In the genomic region with DNA sequence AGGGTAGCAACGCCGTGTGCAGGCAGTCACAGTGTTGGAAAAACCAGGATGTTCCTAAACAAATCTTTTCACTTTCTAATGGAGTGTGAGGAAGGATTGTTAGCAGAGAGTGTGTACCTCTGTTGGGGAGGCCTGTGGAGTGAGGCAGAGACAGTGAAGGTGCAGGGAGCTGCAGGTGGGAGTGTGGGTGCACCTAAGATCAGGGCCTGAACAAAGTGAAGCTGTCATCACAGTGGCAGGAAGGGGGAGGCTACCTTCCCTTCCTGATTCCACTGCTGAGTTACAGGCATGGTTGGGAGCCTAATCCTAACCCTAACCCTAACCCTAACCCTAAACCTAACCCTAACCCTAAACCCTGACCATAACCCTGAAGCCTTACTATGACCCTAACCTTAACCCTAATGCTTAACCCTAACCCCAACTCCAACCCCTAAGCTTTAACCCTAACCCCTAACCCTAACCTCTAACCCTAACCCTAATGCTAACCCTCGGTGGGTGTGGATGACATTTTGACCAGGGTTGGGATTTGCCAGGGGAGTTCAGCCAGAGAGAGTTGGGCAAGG, we compare ENCODE assay signal across 17 cellular contexts.
DNase-seq lines count a peak whose midpoint lies in the region; ATAC-seq, FAIRE-seq and TF ChIP-seq lines count a peak whose summit lies in the region.
"Had no signal": no experiment of that assay in that cellular context is flagged by ENCODE, and none has a peak within 500 bp of the region (broad histone marks: within the 10 kb centered on the region; RNA-seq: fewer than 3 reads in every experiment).

No MANE protein-coding gene starts in this region.

- H2AFZ ChIP-seq in astrocyte (ENCODE audit: low read depth, low read length) = no peak overlapping the region
- H2AFZ ChIP-seq in osteoblast (ENCODE audit: low read length) = no peak overlapping the region
- H2AFZ ChIP-seq: parathyroid adenoma had no signal

- no peak for DNase-seq in activated CD4-positive, alpha-beta T cell treated with anti-CD3 and anti-CD28 coated beads for 36 hours
- no peak for DNase-seq in activated CD4-positive, alpha-beta T cell treated with anti-CD3 and anti-CD28 coated beads, Interleukin-2, amount 50 U/mL, for 1 hour
- no peak for DNase-seq in astrocyte (ENCODE audit: low read depth)
- DNase-seq in osteoblast (ENCODE audit: insufficient read length, low spot score, missing footprints) = peak; percentile 47
- no peak for DNase-seq in foreskin fibroblast
- DNase-seq: NCI-H1092 treated with DMSO at 0.1 percent for 48 hours; NCI-H2081; NCI-H510A; stimulated activated CD4-positive, alpha-beta T cell treated with anti-CD3 and anti-CD28 coated beads, Interleukin-2, amount 100 ng/mL, for 24 hours; WERI-Rb-1 had no signal

- H3K9me3 ChIP-seq in HEK293 (ENCODE audit: control insufficient read depth, insufficient read depth, low read depth, low read length) (no peaks in the 10 kb centered on the region; the same call in 1 of the 2 replicates), astrocyte (ENCODE audit: insufficient read depth, low read depth, low read length) (no peaks in the 10 kb centered on the region), osteoblast (ENCODE audit: low read depth, low read length) (peaks cover 3% of the 10 kb centered on the region)
- H3K9me3 ChIP-seq: esophagus muscularis mucosa had no signal

- H3K27ac ChIP-seq in HEK293 (ENCODE audit: extremely low read depth, low read depth, low read length) (no peak overlapping the region), astrocyte (ENCODE audit: low read depth, low read length) (no peak overlapping the region), osteoblast (ENCODE audit: low read depth, low read length) (no peak overlapping the region)
- H3K27ac ChIP-seq: esophagus muscularis mucosa, parathyroid adenoma, WERI-Rb-1 had no signal

- H3K27ac Mint-ChIP-seq in activated CD4-positive, alpha-beta T cell treated with anti-CD3 and anti-CD28 coated beads for 36 hours = peak overlapping the region; percentile 81
- H3K27ac Mint-ChIP-seq in astrocyte (ENCODE audit: unreplicated experiment) = peak overlapping the region; percentile 45

- H4K20me1 ChIP-seq in astrocyte (ENCODE audit: insufficient read depth, low read length) (no peaks in the 10 kb centered on the region), osteoblast (ENCODE audit: insufficient read depth, low read length) (no peaks in the 10 kb centered on the region)

- H3K36me3 ChIP-seq in HEK293 (ENCODE audit: control insufficient read depth in 2 of 2, insufficient read depth in 1 of 2, low read length in 2 of 2) = no peaks in the 10 kb centered on the region
- no peaks in the 10 kb centered on the region for H3K36me3 ChIP-seq in astrocyte (ENCODE audit: insufficient read depth, low read length)
- no peaks in the 10 kb centered on the region for H3K36me3 ChIP-seq in osteoblast (ENCODE audit: insufficient read depth, low read length)
- H3K36me3 ChIP-seq: esophagus muscularis mucosa, WERI-Rb-1 had no signal

- no peak overlapping the region for H3K4me3 ChIP-seq in HEK293 (ENCODE audit: low read depth, low read length)
- H3K4me3 ChIP-seq in astrocyte (ENCODE audit: insufficient read depth, low read depth, low read length) = no peak overlapping the region
- no peak overlapping the region for H3K4me3 ChIP-seq in osteoblast (ENCODE audit: insufficient read depth, low read length)
- H3K4me3 ChIP-seq in foreskin fibroblast (ENCODE audit: low read depth in 1 of 2, low read length in 2 of 2) = no peak overlapping the region
- H3K4me3 ChIP-seq: esophagus muscularis mucosa had no signal

- H3K4me1 Mint-ChIP-seq in activated CD4-positive, alpha-beta T cell treated with anti-CD3 and anti-CD28 coated beads for 36 hours = peaks cover 51% of the 10 kb centered on the region
- peaks cover 35% of the 10 kb centered on the region for H3K4me1 Mint-ChIP-seq in astrocyte (ENCODE audit: low read depth, unreplicated experiment)

- H3K27me3 ChIP-seq in astrocyte (ENCODE audit: insufficient read depth, low read length) (no peaks in the 10 kb centered on the region), osteoblast (ENCODE audit: insufficient read depth, low read length) (no peaks in the 10 kb centered on the region)
- H3K27me3 ChIP-seq: esophagus muscularis mucosa had no signal

- H3K79me2 ChIP-seq in astrocyte (ENCODE audit: insufficient read depth, low read length) (no peaks in the 10 kb centered on the region), osteoblast (ENCODE audit: insufficient read depth, low read length) (no peaks in the 10 kb centered on the region)
- H3K79me2 ChIP-seq: parathyroid adenoma had no signal

- peaks cover 1% of the 10 kb centered on the region for H3K9me3 Mint-ChIP-seq in activated CD4-positive, alpha-beta T cell treated with anti-CD3 and anti-CD28 coated beads for 36 hours (ENCODE audit: low read depth)
- peaks cover 8% of the 10 kb centered on the region for H3K9me3 Mint-ChIP-seq in astrocyte (ENCODE audit: unreplicated experiment)

- H3K4me3 Mint-ChIP-seq in activated CD4-positive, alpha-beta T cell treated with anti-CD3 and anti-CD28 coated beads for 36 hours = peak overlapping the region; percentile 57
- no peak overlapping the region for H3K4me3 Mint-ChIP-seq in astrocyte (ENCODE audit: unreplicated experiment)

- no peaks in the 10 kb centered on the region for H3K27me3 Mint-ChIP-seq in activated CD4-positive, alpha-beta T cell treated with anti-CD3 and anti-CD28 coated beads for 36 hours
- no peaks in the 10 kb centered on the region for H3K27me3 Mint-ChIP-seq in astrocyte (ENCODE audit: low read depth, unreplicated experiment)

- POLR2A ChIA-PET in activated CD4-positive, alpha-beta T cell treated with anti-CD3 and anti-CD28 coated beads for 36 hours (lab: Charles Lee) = no interaction called here
- POLR2A ChIA-PET in HEK293 (lab: Yijun Ruan, JAX) = interaction anchor here (0.5 kb wide), 1 partner anchor 219 kb away, joined by 3 read pairs; no protein-coding TSS in a partner anchor

- FAIRE-seq in astrocyte (lab: Jason Lieb, UNC) = no peak
- FAIRE-seq: G401.6, GM12891 had no signal

- no peaks in the 10 kb centered on the region for H3K4me1 ChIP-seq in HEK293 (ENCODE audit: control insufficient read depth, insufficient read depth, low read length)
- peaks cover 22% of the 10 kb centered on the region for H3K4me1 ChIP-seq in astrocyte (ENCODE audit: insufficient read depth, low read length)
- peaks cover 18% of the 10 kb centered on the region for H3K4me1 ChIP-seq in osteoblast (ENCODE audit: insufficient read depth, low read length)
- H3K4me1 ChIP-seq: parathyroid adenoma had no signal

- no peak overlapping the region for H3K9ac ChIP-seq in astrocyte (ENCODE audit: low read length)
- H3K9ac ChIP-seq: parathyroid adenoma had no signal

- TF ChIP-seq CTCF in HEK293 (tag by site-specific recombination; IDR thresholded peaks at IDR 0.05) (no peak), astrocyte (IDR thresholded peaks at IDR 0.05; ENCODE audit: insufficient read depth, low read depth, low read length) (no peak), osteoblast (IDR thresholded peaks at IDR 0.05; ENCODE audit: extremely low read depth, low read depth, low read length) (no peak), foreskin fibroblast (IDR thresholded peaks at IDR 0.05; ENCODE audit: low read depth, low read length) (no peak)

- peaks cover 8% of the 10 kb centered on the region for H3K36me3 Mint-ChIP-seq in activated CD4-positive, alpha-beta T cell treated with anti-CD3 and anti-CD28 coated beads for 36 hours (ENCODE audit: low read depth)
- H3K36me3 Mint-ChIP-seq in astrocyte (ENCODE audit: low read depth, unreplicated experiment) = no peaks in the 10 kb centered on the region

- no peak for ATAC-seq in activated CD4-positive, alpha-beta T cell treated with anti-CD3 and anti-CD28 coated beads for 36 hours
- ATAC-seq in GM21619 (IDR thresholded peaks at IDR 0.05; ENCODE audit: unreplicated experiment) (no peak), GM19463 (IDR thresholded peaks at IDR 0.05; ENCODE audit: unreplicated experiment) (no peak)

- H3K4me2 ChIP-seq in astrocyte (ENCODE audit: low read length) (peak overlapping the region; percentile 60), osteoblast (ENCODE audit: insufficient read depth, low read length) (no peak overlapping the region)

- CTCF ChIA-PET in activated CD4-positive, alpha-beta T cell treated with anti-CD3 and anti-CD28 coated beads for 36 hours (lab: Charles Lee) = interaction anchor here (0.6 kb wide), 1 partner anchor 151 kb away, joined by 3 read pairs; no protein-coding TSS in a partner anchor
- CTCF ChIA-PET in HEK293 (lab: Yijun Ruan, JAX) = no interaction called here

- intact Hi-C loops in activated CD4-positive, alpha-beta T cell treated with anti-CD3 and anti-CD28 coated beads for 36 hours (cut with DNase I, micrococcal nuclease) = loop anchor here in 1 of 2 experiments (5.0 kb wide), 1 partner anchor 41 kb away; no protein-coding TSS in a partner anchor

TF ChIP-seq in HEK293, 187 proteins besides CTCF, POLR2A, EP300 and RAD21:
- TF ChIP-seq ZBTB48 (tag by site-specific recombination; IDR thresholded peaks at IDR 0.05) = peak; percentile 64
- no peak for TF ChIP-seq ZNF274 (IDR thresholded peaks at IDR 0.05; ENCODE audit: low read length)
- TF ChIP-seq ZNF274 (tag by site-specific recombination; IDR thresholded peaks at IDR 0.05; ENCODE audit: borderline replicate concordance) = no peak
